Comparison of ENCODE assay signal across 13 cellular contexts in genomic region chr12:92546826-92547348, GRCh38.
A peak's percentile ranks its signal among the peaks of the same experiment; 100 is the strongest.
DNase-seq lines count a peak whose midpoint lies in the region; ATAC-seq, FAIRE-seq and TF ChIP-seq lines count a peak whose summit lies in the region.
"Had no signal": no experiment of that assay in that cellular context is flagged by ENCODE, and none has a peak within 500 bp of the region (broad histone marks: within the 10 kb centered on the region; RNA-seq: fewer than 3 reads in every experiment).

No MANE protein-coding gene starts in this region.

- FAIRE-seq in islet of Langerhans (lab: Jason Lieb, UNC) = peak; percentile 91

- intact Hi-C loops in left ventricle myocardium inferior (cut with micrococcal nuclease) = no loop called here

- no peaks in the 10 kb centered on the region for H3K36me3 ChIP-seq in left ventricle myocardium inferior
- H3K36me3 ChIP-seq: tibial artery had no signal

- H3K9me3 ChIP-seq in left ventricle myocardium inferior (replicated peaks) = no peaks in the 10 kb centered on the region
- H3K9me3 ChIP-seq: tibial artery had no signal

- no peak for TF ChIP-seq CTCF in left ventricle myocardium inferior (IDR thresholded peaks at IDR 0.05; ENCODE audit: borderline replicate concordance)

- H3K4me3 ChIP-seq in left ventricle myocardium inferior = no peak overlapping the region
- H3K4me3 ChIP-seq: tibial artery had no signal

- ATAC-seq in GM18858 (IDR thresholded peaks at IDR 0.05; ENCODE audit: unreplicated experiment) = peak; percentile 46
- ATAC-seq in GM21529 (IDR thresholded peaks at IDR 0.05; ENCODE audit: unreplicated experiment) = peak; percentile 66
- peak; percentile 34 for ATAC-seq in HG03280 (IDR thresholded peaks at IDR 0.05; ENCODE audit: unreplicated experiment)

- H3K27ac ChIP-seq in left ventricle myocardium inferior (replicated peaks) = no peak overlapping the region
- H3K27ac ChIP-seq: C4-2B, tibial artery had no signal

- no peaks in the 10 kb centered on the region for H3K27me3 ChIP-seq in left ventricle myocardium inferior (ENCODE audit: low read depth)
- H3K27me3 ChIP-seq: tibial artery had no signal

- H3K4me1 ChIP-seq in left ventricle myocardium inferior = peaks cover 17% of the 10 kb centered on the region

- no peak for DNase-seq in SKM-1 treated with dmso at 0.1 percent for 144 hours (lab: John Stamatoyannopoulos, UW; ENCODE audit: unreplicated experiment)
- DNase-seq in UCSD-AML1 (lab: John Stamatoyannopoulos, UW; ENCODE audit: unreplicated experiment) = no peak
- no peak for DNase-seq in hippocampal formation (lab: John Stamatoyannopoulos, UW)
- DNase-seq in left ventricle myocardium inferior = no peak
- DNase-seq: activated naive CD8-positive, alpha-beta T cell treated with anti-CD3 and anti-CD28 coated beads, Interleukin-2, amount 10 ng/mL, durations not matched to agents 7 days and 5 days; Right ventricle myocardium superior; stimulated activated CD4-positive, alpha-beta T cell treated with anti-CD3 and anti-CD28 coated beads, Interleukin-4, amount 100 ng/mL, for 1 hour; tibial artery had no signal
